8 cellular contexts compared by ENCODE assay signal in genomic region chr1:23555949-23556640, GRCh38. TPM values are rescaled to one million over a fixed set of nuclear protein-coding genes. Genes with fewer than 3 reads are reported as not detected.
DNase-seq lines count a peak whose midpoint lies in the region; ATAC-seq and TF ChIP-seq lines count a peak whose summit lies in the region.

No MANE protein-coding gene starts in this region.

- intact Hi-C loops in testis (cut with DNase I; ENCODE audit: low total_unique reads) = no loop called here

- peaks cover 27% of the 10 kb centered on the region for H3K36me3 ChIP-seq in mesodermal cell (ENCODE audit: control insufficient read depth, insufficient read depth, low read length)
- H3K36me3 ChIP-seq in testis (ENCODE audit: low read depth, missing control alignments) = no peaks in the 10 kb centered on the region

- ATAC-seq in GM21528 (IDR thresholded peaks at IDR 0.05; ENCODE audit: low FRiP score, unreplicated experiment) = no peak

- H3K27me3 ChIP-seq in testis = no peaks in the 10 kb centered on the region

- DNase-seq in DMS 273 (lab: John Stamatoyannopoulos, UW; ENCODE audit: unreplicated experiment) = peak; percentile 67
- DNase-seq in NCI-H2029 (lab: John Stamatoyannopoulos, UW) = peak; percentile 37
- peak; percentile 85 to 90 for DNase-seq in cardiac fibroblast (ENCODE audit: low read depth in 2 of 2)
- no peak for DNase-seq in stimulated activated CD4-positive, alpha-beta T cell treated with anti-CD3 and anti-CD28 coated beads, Interleukin-15, amount 100 ng/mL, for 24 hours
- DNase-seq in GM03348 (ENCODE audit: low spot score) = no peak
- no peak for DNase-seq in testis

- peak overlapping the region; percentile 100 for H3K27ac ChIP-seq in mesodermal cell (ENCODE audit: low read depth, low read length, severe bottlenecking)
- peak overlapping the region in 1 of 2 donors; percentile 88 for H3K27ac ChIP-seq in testis

- TF ChIP-seq POLR2A in testis (IDR thresholded peaks at IDR 0.05) = no peak

- H3K9me3 ChIP-seq in mesodermal cell (ENCODE audit: control insufficient read depth, low read length) = no peaks in the 10 kb centered on the region
- H3K9me3 ChIP-seq in testis = no peaks in the 10 kb centered on the region

- peaks cover 22% of the 10 kb centered on the region for H3K4me1 ChIP-seq in mesodermal cell (ENCODE audit: control insufficient read depth, insufficient read depth, low read length, poor library complexity, severe bottlenecking)
- H3K4me1 ChIP-seq in testis = peaks cover 24% of the 10 kb centered on the region

- H3K4me3 ChIP-seq in cardiac fibroblast (replicated peaks in 1 of 2; ENCODE audit: low read depth in 2 of 2, low read length in 2 of 2) (peak overlapping the region in 1 of 2 donors; percentile 12), mesodermal cell (ENCODE audit: extremely low read depth, insufficient read depth, low read length, poor library complexity, severe bottlenecking) (peak overlapping the region; percentile 99), testis (no peak overlapping the region)

- WGBS in mesodermal cell (ENCODE audit: insufficient coverage in 2 of 2), 2 experiments = 0% methylated on average over 5 to 8 of the region's 9 CpGs
- 21 to 38% methylated on average over 9 of the region's 9 CpGs for WGBS in testis, 2 donors

- TF ChIP-seq CTCF in cardiac fibroblast (IDR thresholded peaks at IDR 0.05; ENCODE audit: low read depth, low read length) (no peak), testis (IDR thresholded peaks at IDR 0.05) (no peak)

RNA-seq across cellular contexts. Expression of gene ID3, which starts 3.2 kb away (rescaled TPM):
- 1,122 TPM for polyA plus RNA-seq in mesodermal cell (2013, experiment 1 of 2)
- 943 TPM for polyA plus RNA-seq in mesodermal cell (2013, experiment 2 of 2)
- 10 to 100 TPM; 27.2 to 34.5 TPM for total RNA-seq in testis
- 24.5 TPM for polyA plus RNA-seq in testis (ENCODE audit: insufficient read depth, low read depth, low replicate concordance)

RNA-seq across cellular contexts. Expression of gene E2F2, which starts 25.1 kb away (rescaled TPM):
- 1.1 TPM for polyA plus RNA-seq in mesodermal cell (2013, experiment 1 of 2)
- 0.96 TPM for polyA plus RNA-seq in mesodermal cell (2013, experiment 2 of 2)
- 1 to 10 TPM; 4.2 to 6.6 TPM for total RNA-seq in testis
- polyA plus RNA-seq in testis (ENCODE audit: insufficient read depth, low read depth, low replicate concordance) = 4.8 TPM

Comparison
In these comparisons a context has a peak if more than half of its experiments do, and no peak if none do; other contexts are left out.
1. DNase-seq: peak in DMS 273 (single experiment), NCI-H2029 (single experiment) and cardiac fibroblast (2 of 2); none in stimulated activated CD4-positive, alpha-beta T cell treated with anti-CD3 and anti-CD28 coated beads, Interleukin-15, amount 100 ng/mL, for 24 hours (single experiment), GM03348 (single experiment) and testis (single experiment).